Comparison of ENCODE assay signal across 8 cellular contexts in the genomic region with DNA sequence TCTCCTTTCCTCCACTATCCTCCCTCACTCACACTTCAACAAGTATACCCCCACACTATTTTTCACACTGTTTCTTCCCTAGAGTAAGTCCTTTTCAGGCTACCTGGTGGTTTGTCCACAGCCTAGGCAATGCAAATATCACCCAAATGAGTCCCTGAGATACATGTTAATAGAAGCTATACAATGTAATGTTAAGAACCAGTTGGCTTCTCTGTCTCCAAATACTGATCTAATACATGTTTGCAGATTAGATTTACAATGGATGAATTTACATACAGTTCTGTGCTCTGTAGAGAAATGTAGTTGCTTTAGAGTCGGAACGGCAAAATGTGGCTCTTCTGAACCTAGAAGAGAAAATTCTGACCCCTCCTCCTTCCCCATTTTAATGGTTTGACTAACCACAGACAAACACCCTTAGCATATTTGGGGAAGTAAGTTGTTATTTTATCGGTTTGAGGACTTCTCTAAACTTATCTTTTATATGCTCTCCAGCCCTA.
DNase-seq lines count a peak whose midpoint lies in the region; ATAC-seq and TF ChIP-seq lines count a peak whose summit lies in the region.

No MANE protein-coding gene starts in this region.

- peak overlapping the region; percentile 61 for H3K4me3 ChIP-seq in KMS-11 (IDR thresholded peaks at IDR 0.05; ENCODE audit: insufficient read depth, low read depth, low read length)
- H3K4me3 ChIP-seq in thoracic aorta = peak overlapping the region; percentile 70
- H3K4me3 ChIP-seq in HAP-1 = no peak overlapping the region

- H3K36me3 Mint-ChIP-seq in activated naive CD4-positive, alpha-beta T cell treated with anti-CD3 and anti-CD28 coated beads, Interleukin-2, amount 50 U/mL, for 24 hours = peaks cover 1% of the 10 kb centered on the region
- peaks cover 21% of the 10 kb centered on the region for H3K36me3 Mint-ChIP-seq in dendritic cell treated with granulocyte-macrophage colony-stimulating factor and Interleukin-4, amounts not matched to agents 40 ng/mL and 50 ng/mL, for 4 days (ENCODE audit: low read depth)

- peaks cover 67% of the 10 kb centered on the region for H3K79me2 ChIP-seq in KMS-11 (ENCODE audit: insufficient read depth, low read depth)

- peaks cover 4% of the 10 kb centered on the region for H3K9me3 Mint-ChIP-seq in activated naive CD4-positive, alpha-beta T cell treated with anti-CD3 and anti-CD28 coated beads, Interleukin-2, amount 50 U/mL, for 24 hours
- peaks cover 27% of the 10 kb centered on the region for H3K9me3 Mint-ChIP-seq in dendritic cell treated with granulocyte-macrophage colony-stimulating factor and Interleukin-4, amounts not matched to agents 40 ng/mL and 50 ng/mL, for 4 days

- peak overlapping the region; percentile 90 for H3K4me3 Mint-ChIP-seq in activated naive CD4-positive, alpha-beta T cell treated with anti-CD3 and anti-CD28 coated beads, Interleukin-2, amount 50 U/mL, for 24 hours
- peak overlapping the region; percentile 98 for H3K4me3 Mint-ChIP-seq in dendritic cell treated with granulocyte-macrophage colony-stimulating factor and Interleukin-4, amounts not matched to agents 40 ng/mL and 50 ng/mL, for 4 days

- H3K4me1 ChIP-seq in KMS-11 (ENCODE audit: low read depth, poor library complexity, severe bottlenecking) = peaks cover 54% of the 10 kb centered on the region
- peaks cover 39 to 76% of the 10 kb centered on the region in 2 donors for H3K4me1 ChIP-seq in thoracic aorta (ENCODE audit: control insufficient read depth in 1 of 2, low read depth in 2 of 2)
- no peaks in the 10 kb centered on the region for H3K4me1 ChIP-seq in HAP-1

- no peaks in the 10 kb centered on the region for H3K9me3 ChIP-seq in thoracic aorta
- H3K9me3 ChIP-seq in HAP-1 = no peaks in the 10 kb centered on the region

- H3K27me3 ChIP-seq in KMS-11 (ENCODE audit: insufficient read depth, low read depth) (no peaks in the 10 kb centered on the region), thoracic aorta (replicated peaks; ENCODE audit: insufficient read depth) (no peaks in the 10 kb centered on the region), HAP-1 (ENCODE audit: low read depth) (no peaks in the 10 kb centered on the region)

- no peaks in the 10 kb centered on the region for H4K20me1 ChIP-seq in KMS-11 (ENCODE audit: insufficient read depth)

- no peak for DNase-seq in activated naive CD4-positive, alpha-beta T cell (lab: John Stamatoyannopoulos, UW)
- no peak for DNase-seq in thoracic aorta (ENCODE audit: low spot score)
- DNase-seq in HuH-7 (ENCODE audit: low spot score) = no peak
- no peak for DNase-seq in cerebellum (ENCODE audit: low spot score)
- no peak for DNase-seq in HAP-1 (ENCODE audit: low spot score in 2 of 2)

- H3K9ac ChIP-seq in KMS-11 = peak overlapping the region; percentile 72

- TF ChIP-seq CTCF in KMS-11 (conservative IDR thresholded peaks at IDR 0.05; ENCODE audit: low read depth, low read length) = no peak
- TF ChIP-seq CTCF in thoracic aorta (IDR thresholded peaks at IDR 0.05) = no peak

- H3K27ac Mint-ChIP-seq in activated naive CD4-positive, alpha-beta T cell treated with anti-CD3 and anti-CD28 coated beads, Interleukin-2, amount 50 U/mL, for 24 hours = peak overlapping the region; percentile 100
- peak overlapping the region; percentile 100 for H3K27ac Mint-ChIP-seq in dendritic cell treated with granulocyte-macrophage colony-stimulating factor and Interleukin-4, amounts not matched to agents 40 ng/mL and 50 ng/mL, for 4 days

- H3K4me1 Mint-ChIP-seq in activated naive CD4-positive, alpha-beta T cell treated with anti-CD3 and anti-CD28 coated beads, Interleukin-2, amount 50 U/mL, for 24 hours = peaks cover 82% of the 10 kb centered on the region
- H3K4me1 Mint-ChIP-seq in dendritic cell treated with granulocyte-macrophage colony-stimulating factor and Interleukin-4, amounts not matched to agents 40 ng/mL and 50 ng/mL, for 4 days (ENCODE audit: low read depth) = peaks cover 40% of the 10 kb centered on the region

- in situ Hi-C loops in HAP-1 (cut with MboI; ENCODE audit: low sequenced_read_pairs) = no loop called here

- peak overlapping the region; percentile 85 for H3K4me2 ChIP-seq in KMS-11

- H3K27me3 Mint-ChIP-seq in activated naive CD4-positive, alpha-beta T cell treated with anti-CD3 and anti-CD28 coated beads, Interleukin-2, amount 50 U/mL, for 24 hours = no peaks in the 10 kb centered on the region
- no peaks in the 10 kb centered on the region for H3K27me3 Mint-ChIP-seq in dendritic cell treated with granulocyte-macrophage colony-stimulating factor and Interleukin-4, amounts not matched to agents 40 ng/mL and 50 ng/mL, for 4 days

- intact Hi-C loops in dendritic cell treated with granulocyte-macrophage colony-stimulating factor and Interleukin-4, amounts not matched to agents 40 ng/mL and 50 ng/mL, for 4 days (cut with micrococcal nuclease) = loop anchor here (2.0 kb wide), 1 partner anchor 64 kb away; a partner anchor contains a TSS

- H2AFZ ChIP-seq in KMS-11 (ENCODE audit: low read depth) = peak overlapping the region; percentile 56

- H3K27ac ChIP-seq in KMS-11 (peak overlapping the region; percentile 87), thoracic aorta (peak overlapping the region; percentile 91 to 92)

- no peaks in the 10 kb centered on the region for H3K36me3 ChIP-seq in KMS-11 (ENCODE audit: insufficient read depth)
- no peaks in the 10 kb centered on the region for H3K36me3 ChIP-seq in thoracic aorta
- H3K36me3 ChIP-seq in HAP-1 (replicated peaks) = no peaks in the 10 kb centered on the region

- no peak for ATAC-seq in thoracic aorta (ENCODE audit: insufficient number of reproducible peaks, low FRiP score, low read depth)
